29 cellular contexts compared by ENCODE assay signal in the genomic region with DNA sequence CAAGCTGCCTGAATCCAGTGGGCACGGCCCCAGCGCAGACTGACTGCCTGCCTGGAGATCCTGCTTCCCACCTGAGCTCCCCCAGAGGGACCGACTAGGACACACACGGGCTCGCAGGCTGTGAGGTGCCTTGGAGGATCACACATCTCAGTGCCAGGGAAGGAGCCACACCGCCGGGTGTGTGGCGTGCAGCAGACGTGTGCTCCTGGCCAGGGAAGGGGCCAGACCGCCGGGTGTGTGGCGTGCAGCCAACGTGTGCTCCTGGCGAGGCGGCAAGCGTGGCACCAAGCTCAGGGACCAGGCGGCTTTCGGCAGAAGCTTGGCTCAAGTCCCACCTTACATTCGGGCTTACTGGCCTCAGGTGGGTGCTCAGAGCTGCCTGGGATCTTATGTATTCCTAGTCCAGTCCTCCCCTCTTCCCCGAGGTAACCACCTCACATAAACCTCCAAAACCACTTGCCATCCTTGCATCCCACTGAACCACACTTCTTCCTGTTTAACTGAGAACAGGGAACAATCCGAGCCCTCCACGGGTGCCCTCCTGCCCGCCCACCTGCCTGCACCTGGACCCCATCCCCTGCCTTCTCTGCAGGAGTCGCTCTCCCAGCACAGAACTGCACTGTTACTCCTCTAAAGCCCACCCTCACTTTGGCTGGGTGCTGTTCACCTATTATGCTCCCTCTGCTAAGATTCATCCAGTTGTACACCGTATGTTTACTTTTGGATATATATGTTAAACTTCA. TPM values are rescaled to one million over a fixed set of nuclear protein-coding genes. Genes with fewer than 3 reads are reported as not detected.
DNase-seq lines count a peak whose midpoint lies in the region; ATAC-seq, FAIRE-seq and TF ChIP-seq lines count a peak whose summit lies in the region.
"Had no signal": no experiment of that assay in that cellular context is flagged by ENCODE, and none has a peak within 500 bp of the region (broad histone marks: within the 10 kb centered on the region; RNA-seq: fewer than 3 reads in every experiment).

No MANE protein-coding gene starts in this region.

- no peaks in the 10 kb centered on the region for H3K9me3 ChIP-seq in CD8-positive, alpha-beta T cell (ENCODE audit: low read length)
- H3K9me3 ChIP-seq in GM12878 (replicated peaks; ENCODE audit: control insufficient read depth, insufficient read depth, low read length) (peaks cover 16% of the 10 kb centered on the region), prostate gland (no peaks in the 10 kb centered on the region)

- intact Hi-C loops in CD8-positive, alpha-beta T cell (cut with DNase I, micrococcal nuclease): no loop called here
- intact Hi-C loops in GM12878 (cut with micrococcal nuclease; ENCODE audit: unreplicated experiment) (no loop called here), posterior vena cava (cut with DNase I) (loop anchor here in 1 of 2 donors (1.0 kb wide), 1 partner anchor 21 kb away; no protein-coding TSS in a partner anchor), prostate gland (cut with DNase I) (no loop called here)

- no TSS peak for BruUV-seq in GM12878 (replicated peaks; lab: Mats Ljungman, UMichigan)

- H3K27ac ChIP-seq in CD8-positive, alpha-beta T cell (ENCODE audit: low read depth, low read length): no peak overlapping the region
- H3K27ac ChIP-seq in GM12878 (ENCODE audit: control insufficient read depth, insufficient read depth) (no peak overlapping the region), prostate gland (no peak overlapping the region)
- H3K27ac ChIP-seq: HL-60, KMS-11, SJSA1 had no signal

- H3K36me3 Mint-ChIP-seq in CD8-positive, alpha-beta T cell: peaks cover 45% of the 10 kb centered on the region
- peaks cover 49% of the 10 kb centered on the region for H3K36me3 Mint-ChIP-seq in glutamatergic neuron (ENCODE audit: unreplicated experiment)

- no peak overlapping the region for H3K9ac ChIP-seq in GM12878 (ENCODE audit: control insufficient read depth, insufficient read depth, low read length)
- H3K9ac ChIP-seq: KMS-11 had no signal

- H3K36me3 ChIP-seq in CD8-positive, alpha-beta T cell (ENCODE audit: insufficient read depth, low read length): peaks cover 24% of the 10 kb centered on the region
- H3K36me3 ChIP-seq in GM12878 (ENCODE audit: control insufficient read depth in 2 of 2, insufficient read depth in 2 of 2, low read length in 1 of 2) (peaks cover 11 to 20% of the 10 kb centered on the region in 2 experiments), prostate gland (peaks cover 0 to 5% of the 10 kb centered on the region in 2 donors)

- H3K4me3 ChIP-seq in CD8-positive, alpha-beta T cell (ENCODE audit: low read depth, low read length): no peak overlapping the region
- H3K4me3 ChIP-seq in GM12878 (no peak overlapping the region), prostate gland (no peak overlapping the region)
- H3K4me3 ChIP-seq: SJSA1 had no signal

- no peak overlapping the region for H3K4me3 Mint-ChIP-seq in CD8-positive, alpha-beta T cell
- no peak overlapping the region for H3K4me3 Mint-ChIP-seq in glutamatergic neuron (ENCODE audit: unreplicated experiment)
- H3K4me3 Mint-ChIP-seq: CD4-positive, alpha-beta memory T cell; IgD-negative memory B cell had no signal

- 97% methylated on average over 24 of the region's 25 CpGs for WGBS in GM12878 (ENCODE audit: insufficient coverage, insufficient replicate concordance, low lambda C conversion rate, missing lambda C conversion rate)
- 85% methylated on average over 25 of the region's 25 CpGs for WGBS in prostate gland

- no peaks in the 10 kb centered on the region for H4K20me1 ChIP-seq in GM12878 (ENCODE audit: control insufficient read depth, insufficient read depth)

- TF ChIP-seq CTCF in CD8-positive, alpha-beta T cell (IDR thresholded peaks at IDR 0.05): no peak
- TF ChIP-seq CTCF in GM12878 (IDR thresholded peaks at IDR 0.05 in 2 of 3, conservative IDR thresholded peaks at IDR 0.05 in 1 of 3; ENCODE audit: control insufficient read depth in 2 of 3, extremely low read depth in 1 of 3, insufficient read depth in 1 of 3, low read depth in 3 of 3, low read length in 3 of 3) (no peak), glutamatergic neuron (IDR thresholded peaks at IDR 0.05; ENCODE audit: partially characterized antibody, unreplicated experiment) (no peak), prostate gland (IDR thresholded peaks at IDR 0.05) (no peak)

- no peaks in the 10 kb centered on the region for H3K27me3 ChIP-seq in CD8-positive, alpha-beta T cell (ENCODE audit: insufficient read depth, low read length)
- H3K27me3 ChIP-seq in GM12878 (replicated peaks in 1 of 2; ENCODE audit: control insufficient read depth in 2 of 2, insufficient read depth in 2 of 2, low read length in 1 of 2): no peaks in the 10 kb centered on the region
- no peaks in the 10 kb centered on the region for H3K27me3 ChIP-seq in prostate gland (replicated peaks; ENCODE audit: insufficient read depth)
- H3K27me3 ChIP-seq: SJSA1 had no signal

- H2AFZ ChIP-seq in GM12878 (ENCODE audit: control insufficient read depth, low read depth, low read length): no peak overlapping the region

- TF ChIP-seq EP300 in GM12878 (IDR thresholded peaks at IDR 0.05; ENCODE audit: borderline replicate concordance in 1 of 2, control insufficient read depth in 1 of 2, low read depth in 2 of 2, low read length in 2 of 2): no peak

- peak overlapping the region; percentile 43 for H3K27ac Mint-ChIP-seq in CD8-positive, alpha-beta T cell
- H3K27ac Mint-ChIP-seq in glutamatergic neuron (ENCODE audit: unreplicated experiment): peak overlapping the region; percentile 59
- H3K27ac Mint-ChIP-seq: IgD-negative memory B cell had no signal

- no peak for ATAC-seq in CD8-positive, alpha-beta T cell
- ATAC-seq in GM12878: no peak

- TF ChIP-seq POLR2A in GM12878 (IDR thresholded peaks at IDR 0.05; ENCODE audit: low read depth, low read length) (peak; percentile 34; the same call in 1 of the 2 replicates), prostate gland (IDR thresholded peaks at IDR 0.05) (no peak)

- POLR2A ChIA-PET in CD8-positive, alpha-beta T cell (lab: Charles Lee): no interaction called here
- POLR2A ChIA-PET in GM12878 (lab: Charles Lee): no interaction called here

- no peaks in the 10 kb centered on the region for H3K4me1 ChIP-seq in CD8-positive, alpha-beta T cell (ENCODE audit: insufficient read depth, low read length)
- H3K4me1 ChIP-seq in GM12878 (ENCODE audit: control insufficient read depth, insufficient read depth, low read length) (no peaks in the 10 kb centered on the region), prostate gland (replicated peaks) (no peaks in the 10 kb centered on the region)
- H3K4me1 ChIP-seq: Caco-2 had no signal

- H3K4me1 Mint-ChIP-seq in CD8-positive, alpha-beta T cell (ENCODE audit: low read depth): no peaks in the 10 kb centered on the region
- no peaks in the 10 kb centered on the region for H3K4me1 Mint-ChIP-seq in glutamatergic neuron (ENCODE audit: low read depth, unreplicated experiment)

- CTCF ChIA-PET in CD8-positive, alpha-beta T cell (lab: Charles Lee): interaction anchor here (0.6 kb wide), 1 partner anchor 78 kb away, joined by 4 read pairs; no protein-coding TSS in a partner anchor
- CTCF ChIA-PET in GM12878 (lab: Yijun Ruan, JAX): interaction anchor here (0.6 kb wide), 2 partner anchors 1360 to 1798 kb away, joined by 3 to 5 read pairs; no protein-coding TSS in a partner anchor

- no peaks in the 10 kb centered on the region for H3K27me3 Mint-ChIP-seq in CD8-positive, alpha-beta T cell (ENCODE audit: low read depth)
- H3K27me3 Mint-ChIP-seq in glutamatergic neuron (ENCODE audit: unreplicated experiment): peaks cover 6% of the 10 kb centered on the region
- H3K27me3 Mint-ChIP-seq: CD4-positive, alpha-beta memory T cell; IgD-negative memory B cell had no signal

- in situ Hi-C loops in GM12878 (cut with MboI): no loop called here

- TF ChIP-seq RAD21 in GM12878 (IDR thresholded peaks at IDR 0.05; ENCODE audit: insufficient read depth, low read depth, low read length): no peak

- no peak overlapping the region for H3K4me2 ChIP-seq in GM12878 (ENCODE audit: control insufficient read depth, insufficient read depth)
- H3K4me2 ChIP-seq: KMS-11 had no signal

- no peaks in the 10 kb centered on the region for H3K79me2 ChIP-seq in GM12878 (ENCODE audit: control insufficient read depth, insufficient read depth, low read length)

- FAIRE-seq in GM12878 (lab: Jason Lieb, UNC): no peak
- FAIRE-seq: A204.1, GM19239, H54 had no signal

- no peak for DNase-seq in CD8-positive, alpha-beta T cell
- DNase-seq in GM12878 (ENCODE audit: low read depth, low spot score) (no peak), glutamatergic neuron (no peak), posterior vena cava (ENCODE audit: low spot score) (peak; percentile 53), prostate gland (ENCODE audit: low spot score) (no peak), activated gamma-delta T cell treated with Interleukin-2 at 50 U/mL for 16 hours (no peak), LoVo (ENCODE audit: low spot score) (no peak), HCEC 1CT (no peak)
- DNase-seq: AML-193, Caco-2, DMS79, EL, GF-D8, NCI-H1092, NCI-H1417 treated with DMSO at 0.1 percent for 48 hours, NCI-H1694 treated with DMSO at 0.1 percent for 48 hours, NCI-H2081, NCI-H345, NCI-H524, NCI-H748 treated with DMSO at 0.1 percent for 48 hours, Right ventricle myocardium superior had no signal

- SMC1A ChIA-PET in GM12878 (lab: Charles Lee; ENCODE audit: uncharacterized antibody, unreplicated experiment): interaction anchor here (0.6 to 0.7 kb wide), 2 partner anchors 57 to 249 kb away, joined by 3 read pairs; no protein-coding TSS in a partner anchor

- peaks cover 11% of the 10 kb centered on the region for H3K9me3 Mint-ChIP-seq in CD8-positive, alpha-beta T cell
- H3K9me3 Mint-ChIP-seq in glutamatergic neuron (ENCODE audit: unreplicated experiment): peaks cover 9% of the 10 kb centered on the region

- RAD21 ChIA-PET in GM12878 (lab: Charles Lee; ENCODE audit: unreplicated experiment): no interaction called here

RNA-seq across cellular contexts. Expression of gene MRNIP, which starts 22.4 kb away (rescaled TPM):
- total RNA-seq in CD8-positive, alpha-beta T cell: 10 to 100 TPM; 30.0 to 38.5 TPM
- 156 and 160 TPM in 2 replicates for total RNA-seq in GM12878 (2013; cell fraction: nucleolus; rRNA removed)
- total RNA-seq in GM12878 (2014; rRNA removed) (16.2 and 17.7 TPM in 2 replicates), GM12878 (2014; rRNA removed; fragmentation: Illumina TruSeq; extraction: Trizol) (7.8 and 10.5 TPM in 2 replicates), GM12878 (2021) (13.3 and 17.4 TPM in 2 replicates), glutamatergic neuron (ENCODE audit: unreplicated experiment) (60.2 TPM), posterior vena cava (10 to 100 TPM; 17.3 to 20.1 TPM), prostate gland (10 to 100 TPM; 30.0 to 55.2 TPM)
- 15.8 TPM for polyA plus RNA-seq in GM12878 (2011; ENCODE audit: low read depth)
- polyA plus RNA-seq in GM12878 (2011; rRNA removed) (30.4 and 30.9 TPM in 2 replicates), GM12878 (2014; fragmentation: Illumina TruSeq; extraction: Trizol) (9.7 and 12.3 TPM in 2 replicates), GM12878 (2014; fragmentation: Nextera tagmentation; extraction: Ambion mirVana) (10 to 100 TPM in 1 of 2 experiments, 1 to 10 TPM in 1; 2.4 to 13.6 TPM), GM12878 (2014; rRNA removed) (28.3 and 28.9 TPM in 2 replicates), GM12878 (2016; fragmentation: Nextera tagmentation; extraction: Ambion mirVana) (10 to 100 TPM; 10.0 to 12.7 TPM)
- polyA plus RNA-seq in GM12878 (2011; cell fraction: cytosol; rRNA removed): 35.9 and 43.8 TPM in 2 replicates
- 161 and 182 TPM in 2 replicates for polyA plus RNA-seq in GM12878 (2011; cell fraction: nucleus; rRNA removed)
- 21.8 and 22.8 TPM in 2 replicates for polyA plus RNA-seq in GM12878 (2012)
- 9.7 and 17.6 TPM in 2 replicates for polyA minus RNA-seq in GM12878 (2011; rRNA and poly(A)+ RNA removed)
- polyA minus RNA-seq in GM12878 (2011; cell fraction: cytosol; rRNA and poly(A)+ RNA removed): 4.4 and 5.6 TPM in 2 replicates
- polyA minus RNA-seq in GM12878 (2011; cell fraction: nucleus; rRNA and poly(A)+ RNA removed): 15.0 and 23.3 TPM in 2 replicates

RNA-seq across cellular contexts. Expression of gene TBC1D9B, which starts 26.7 kb away (rescaled TPM):
- 10 to 100 TPM; 39.7 to 48.1 TPM for total RNA-seq in CD8-positive, alpha-beta T cell
- total RNA-seq in GM12878 (2013; cell fraction: nucleolus; rRNA removed): 235 and 272 TPM in 2 replicates
- total RNA-seq in GM12878 (2014; rRNA removed) (18.9 and 26.4 TPM in 2 replicates), GM12878 (2014; rRNA removed; fragmentation: Illumina TruSeq; extraction: Trizol) (31.0 and 33.1 TPM in 2 replicates), GM12878 (2021) (63.7 and 74.2 TPM in 2 replicates), glutamatergic neuron (ENCODE audit: unreplicated experiment) (81.8 TPM), posterior vena cava (10 to 100 TPM; 85.0 to 90.5 TPM), prostate gland (100 to 1,000 TPM in 1 of 2 donors, 10 to 100 TPM in 1; 64.1 to 163 TPM)
- polyA plus RNA-seq in GM12878 (2011; ENCODE audit: low read depth): 23.4 TPM
- polyA plus RNA-seq in GM12878 (2011; rRNA removed) (30.6 and 42.7 TPM in 2 replicates), GM12878 (2014; fragmentation: Illumina TruSeq; extraction: Trizol) (25.4 and 34.2 TPM in 2 replicates), GM12878 (2014; fragmentation: Nextera tagmentation; extraction: Ambion mirVana) (1 to 10 TPM; 4.0 to 8.3 TPM), GM12878 (2014; rRNA removed) (61.6 and 63.0 TPM in 2 replicates), GM12878 (2016; fragmentation: Nextera tagmentation; extraction: Ambion mirVana) (10 to 100 TPM; 34.9 to 36.4 TPM)
- polyA plus RNA-seq in GM12878 (2011; cell fraction: cytosol; rRNA removed): 47.0 and 56.2 TPM in 2 replicates
- polyA plus RNA-seq in GM12878 (2011; cell fraction: nucleus; rRNA removed): 385 and 407 TPM in 2 replicates
- polyA plus RNA-seq in GM12878 (2012): 45.9 and 56.5 TPM in 2 replicates
- polyA minus RNA-seq in GM12878 (2011; rRNA and poly(A)+ RNA removed): 43.5 and 76.1 TPM in 2 replicates
- 27.5 and 28.4 TPM in 2 replicates for polyA minus RNA-seq in GM12878 (2011; cell fraction: cytosol; rRNA and poly(A)+ RNA removed)
- 81.2 and 102 TPM in 2 replicates for polyA minus RNA-seq in GM12878 (2011; cell fraction: nucleus; rRNA and poly(A)+ RNA removed)
